Comparison of ENCODE assay signal across 12 cellular contexts in genomic region chr22:33438273-33438672, GRCh38.
DNase-seq lines count a peak whose midpoint lies in the region; ATAC-seq and TF ChIP-seq lines count a peak whose summit lies in the region.
"Had no signal": no experiment of that assay in that cellular context is flagged by ENCODE, and none has a peak within 500 bp of the region (broad histone marks: within the 10 kb centered on the region; RNA-seq: fewer than 3 reads in every experiment).

No MANE protein-coding gene starts in this region.

- no peak overlapping the region for H3K27ac Mint-ChIP-seq in CD8-positive, alpha-beta T cell
- H3K27ac Mint-ChIP-seq: activated naive CD8-positive, alpha-beta T cell treated with anti-CD3 and anti-CD28 coated beads, Interleukin-2, amount 10 ng/mL, durations not matched to agents 7 days and 5 days; neural progenitor cell had no signal

- intact Hi-C loops in CD8-positive, alpha-beta T cell (cut with DNase I, micrococcal nuclease): no loop called here

- CTCF ChIA-PET in CD8-positive, alpha-beta T cell (lab: Charles Lee): no interaction called here

- no peak for ATAC-seq in HG02852 (IDR thresholded peaks at IDR 0.05; ENCODE audit: unreplicated experiment)
- no peak for ATAC-seq in CD8-positive, alpha-beta T cell

- H3K9me3 Mint-ChIP-seq in CD8-positive, alpha-beta T cell: no peaks in the 10 kb centered on the region
- H3K9me3 Mint-ChIP-seq: neural progenitor cell had no signal

- H3K4me3 ChIP-seq in skeletal muscle cell (ENCODE audit: low read depth, low read length): no peak overlapping the region
- no peak overlapping the region for H3K4me3 ChIP-seq in CD8-positive, alpha-beta T cell (ENCODE audit: low read depth, low read length)
- H3K4me3 ChIP-seq: neural progenitor cell had no signal

- no peaks in the 10 kb centered on the region for H3K27me3 Mint-ChIP-seq in CD8-positive, alpha-beta T cell (ENCODE audit: low read depth)
- H3K27me3 Mint-ChIP-seq: activated naive CD8-positive, alpha-beta T cell treated with anti-CD3 and anti-CD28 coated beads, Interleukin-2, amount 10 ng/mL, durations not matched to agents 7 days and 5 days had no signal

- no peaks in the 10 kb centered on the region for H3K36me3 Mint-ChIP-seq in CD8-positive, alpha-beta T cell
- H3K36me3 Mint-ChIP-seq: activated naive CD8-positive, alpha-beta T cell treated with anti-CD3 and anti-CD28 coated beads, Interleukin-2, amount 10 ng/mL, durations not matched to agents 7 days and 5 days had no signal

- TF ChIP-seq CTCF in CD8-positive, alpha-beta T cell (IDR thresholded peaks at IDR 0.05): no peak

- POLR2A ChIA-PET in CD8-positive, alpha-beta T cell (lab: Charles Lee): no interaction called here

- H3K4me3 Mint-ChIP-seq in CD8-positive, alpha-beta T cell: no peak overlapping the region
- H3K4me3 Mint-ChIP-seq: activated naive CD8-positive, alpha-beta T cell treated with anti-CD3 and anti-CD28 coated beads, Interleukin-2, amount 10 ng/mL, durations not matched to agents 7 days and 5 days; neural progenitor cell had no signal

- no peaks in the 10 kb centered on the region for H3K4me1 Mint-ChIP-seq in CD8-positive, alpha-beta T cell (ENCODE audit: low read depth)
- H3K4me1 Mint-ChIP-seq: activated naive CD8-positive, alpha-beta T cell treated with anti-CD3 and anti-CD28 coated beads, Interleukin-2, amount 10 ng/mL, durations not matched to agents 7 days and 5 days had no signal

- no peaks in the 10 kb centered on the region for H3K36me3 ChIP-seq in CD8-positive, alpha-beta T cell (ENCODE audit: insufficient read depth, low read length)
- H3K36me3 ChIP-seq: neural progenitor cell had no signal

- H3K27ac ChIP-seq in epithelial cell of prostate: peak overlapping the region; percentile 42
- H3K27ac ChIP-seq in CD8-positive, alpha-beta T cell (ENCODE audit: low read depth, low read length): no peak overlapping the region
- H3K27ac ChIP-seq: neural progenitor cell had no signal

- no peaks in the 10 kb centered on the region for H3K9me3 ChIP-seq in CD8-positive, alpha-beta T cell (ENCODE audit: low read length)

- DNase-seq in DMS53 (lab: John Stamatoyannopoulos, UW) (peak; percentile 1), DMS53 treated with DMSO at 0.1 percent for 48 hours (lab: John Stamatoyannopoulos, UW; ENCODE audit: unreplicated experiment) (no peak), NCI-H526 (lab: John Stamatoyannopoulos, UW) (peak; percentile 91 to 97), epithelial cell of prostate (ENCODE audit: low read depth, low spot score) (peak; percentile 97), skeletal muscle cell (ENCODE audit: low read depth) (peak; percentile 58), HCEC 1CT (no peak)
- DNase-seq in CD8-positive, alpha-beta T cell: no peak
- DNase-seq: activated naive CD8-positive, alpha-beta T cell treated with anti-CD3 and anti-CD28 coated beads, Interleukin-2, amount 10 ng/mL, durations not matched to agents 7 days and 5 days; MM.1S; T-helper 9 cell had no signal

- no peaks in the 10 kb centered on the region for H3K27me3 ChIP-seq in CD8-positive, alpha-beta T cell (ENCODE audit: insufficient read depth, low read length)
- H3K27me3 ChIP-seq: neural progenitor cell had no signal

- no peaks in the 10 kb centered on the region for H3K4me1 ChIP-seq in CD8-positive, alpha-beta T cell (ENCODE audit: insufficient read depth, low read length)
- H3K4me1 ChIP-seq: neural progenitor cell had no signal

Comparison
In these comparisons a context has a peak if more than half of its experiments do, and no peak if none do; other contexts are left out.
1. DNase-seq: peak in DMS53 (single experiment), NCI-H526 (2 of 2), epithelial cell of prostate (single experiment) and skeletal muscle cell (single experiment); none in DMS53 treated with DMSO at 0.1 percent for 48 hours (single experiment), CD8-positive, alpha-beta T cell (0 of 7) and HCEC 1CT (single experiment).